8 cellular contexts compared by ENCODE assay signal in the genomic region with DNA sequence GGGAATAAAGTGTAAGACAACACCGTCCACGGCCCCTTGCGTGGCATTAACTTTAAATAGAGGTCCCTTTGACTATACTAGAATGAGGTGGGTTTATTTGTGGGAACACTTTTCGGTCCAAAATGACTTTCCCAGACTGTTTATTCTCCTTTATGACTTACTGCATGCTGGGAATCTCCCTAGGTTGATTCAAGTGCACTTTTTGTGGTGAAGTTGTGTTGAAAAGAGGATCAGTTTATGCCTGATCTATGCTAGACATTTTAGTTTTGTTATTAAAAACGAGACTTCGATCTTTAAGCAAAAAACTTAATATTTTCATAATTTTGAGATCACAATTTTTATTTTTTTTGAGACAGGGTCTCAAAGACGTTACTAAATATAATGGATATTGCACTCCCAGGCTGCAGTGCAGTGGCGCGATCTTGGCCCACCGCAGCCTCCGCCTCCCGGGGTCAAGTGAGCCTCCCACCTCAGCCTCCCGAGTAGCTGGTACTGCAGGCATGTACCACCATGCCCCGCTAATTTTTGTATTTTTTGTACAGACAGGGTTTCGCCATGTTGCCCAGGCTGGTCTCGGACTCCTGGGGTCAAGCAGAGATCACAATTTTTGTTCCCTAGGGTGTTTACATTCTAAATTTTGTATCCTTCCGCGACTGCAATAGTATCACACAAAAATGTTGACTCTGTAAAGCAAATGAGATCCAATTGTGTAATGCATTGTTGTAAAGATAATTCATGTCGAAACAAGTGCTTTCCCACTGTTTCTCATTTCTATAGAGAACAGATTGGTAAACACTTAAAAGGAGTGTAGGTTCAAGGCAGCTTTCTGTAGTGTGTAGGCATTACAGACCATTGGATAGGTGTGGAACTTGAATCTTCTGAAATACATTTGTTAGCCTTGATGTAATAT. TPM values are rescaled to one million over a fixed set of nuclear protein-coding genes. Genes with fewer than 3 reads are reported as not detected.
DNase-seq lines count a peak whose midpoint lies in the region; ATAC-seq, FAIRE-seq and TF ChIP-seq lines count a peak whose summit lies in the region.

No MANE protein-coding gene starts in this region.

- CTCF ChIA-PET in Caco-2 (lab: Charles Lee) = no interaction called here

- no peak for ATAC-seq in HG03571 (IDR thresholded peaks at IDR 0.05; ENCODE audit: unreplicated experiment)

- H3K27ac Mint-ChIP-seq in Caco-2 (ENCODE audit: unreplicated experiment) (peak overlapping the region; percentile 99), neural crest cell (ENCODE audit: unreplicated experiment) (peak overlapping the region; percentile 99)

- no peak for DNase-seq in Caco-2
- peak; percentile 8 for DNase-seq in NCI-H226
- DNase-seq in dorsolateral prefrontal cortex = no peak
- DNase-seq in neural crest cell (ENCODE audit: low read depth, low spot score) = no peak
- no peak for DNase-seq in urothelium cell line (ENCODE audit: low spot score)
- DNase-seq in AG08396 (ENCODE audit: low spot score) = no peak
- DNase-seq in NCI-H774 (lab: John Stamatoyannopoulos, UW) = no peak

- no peaks in the 10 kb centered on the region for H3K36me3 ChIP-seq in Caco-2 (ENCODE audit: control insufficient read depth, insufficient read depth, low read length)

- no peak for FAIRE-seq in urothelium cell line (lab: Jason Lieb, UNC)

- H3K27ac ChIP-seq in dorsolateral prefrontal cortex = peak overlapping the region; percentile 31 to 99 (median 94)

- no peak for TF ChIP-seq CTCF in Caco-2 (IDR thresholded peaks at IDR 0.05; ENCODE audit: insufficient read depth in 1 of 2, low read depth in 1 of 2, low read length in 1 of 2, severe bottlenecking in 1 of 2, unreplicated experiment in 1 of 2)
- no peak for TF ChIP-seq CTCF in dorsolateral prefrontal cortex (IDR thresholded peaks at IDR 0.05 in 54 of 56, conservative IDR thresholded peaks at IDR 0.05 in 2 of 56; ENCODE audit: low read depth in 1 of 56, partially characterized antibody in 56 of 56)
- no peak for TF ChIP-seq CTCF in neural crest cell (conservative IDR thresholded peaks at IDR 0.05)

- no peaks in the 10 kb centered on the region for H3K27me3 ChIP-seq in Caco-2 (replicated peaks; ENCODE audit: control insufficient read depth, insufficient read depth, low read length)
- H3K27me3 ChIP-seq in dorsolateral prefrontal cortex = no peaks in the 10 kb centered on the region

- POLR2A ChIA-PET in Caco-2 (lab: Charles Lee) = interaction anchor here (0.5 kb wide), 1 partner anchor 128 kb away, joined by 4 read pairs; no protein-coding TSS in a partner anchor

- no peaks in the 10 kb centered on the region for H3K27me3 Mint-ChIP-seq in Caco-2 (ENCODE audit: insufficient read depth, unreplicated experiment)
- H3K27me3 Mint-ChIP-seq in neural crest cell (ENCODE audit: low read depth) = no peaks in the 10 kb centered on the region

- H3K4me1 ChIP-seq in Caco-2 = peaks cover 5% of the 10 kb centered on the region; the same call in 1 of the 2 replicates

- H3K4me3 ChIP-seq in Caco-2 (ENCODE audit: low read depth, low read length) (peak overlapping the region; percentile 69), dorsolateral prefrontal cortex (peak overlapping the region; percentile 45 to 95 (median 87))

- intact Hi-C loops in Caco-2 (cut with micrococcal nuclease; ENCODE audit: unreplicated experiment) (no loop called here), dorsolateral prefrontal cortex (cut with DNase I) (loop anchor here (2.0 kb wide), 1 partner anchor 29 kb away; no protein-coding TSS in a partner anchor)

- peak overlapping the region; percentile 98 for H3K4me3 Mint-ChIP-seq in Caco-2 (ENCODE audit: unreplicated experiment)
- H3K4me3 Mint-ChIP-seq in neural crest cell = peak overlapping the region; percentile 96

- H3K36me3 Mint-ChIP-seq in Caco-2 (ENCODE audit: insufficient read depth, unreplicated experiment) (peaks cover 62% of the 10 kb centered on the region), neural crest cell (ENCODE audit: low read depth) (peaks cover 6% of the 10 kb centered on the region)

- TSS peak; percentile 39 for BruUV-seq in Caco-2 (replicated peaks; lab: Mats Ljungman, UMichigan)

- H3K9me3 Mint-ChIP-seq in Caco-2 (ENCODE audit: unreplicated experiment) = no peaks in the 10 kb centered on the region
- no peaks in the 10 kb centered on the region for H3K9me3 Mint-ChIP-seq in neural crest cell

- peaks cover 7% of the 10 kb centered on the region for H3K4me1 Mint-ChIP-seq in Caco-2 (ENCODE audit: low read depth, unreplicated experiment)
- H3K4me1 Mint-ChIP-seq in neural crest cell = peaks cover 29% of the 10 kb centered on the region

- H3K9me3 ChIP-seq in Caco-2 = no peaks in the 10 kb centered on the region

RNA-seq across cellular contexts. Expression of gene CDC42, which starts 1.6 kb away (rescaled TPM):
- total RNA-seq in Caco-2 (2022) = 240 and 251 TPM in 2 replicates
- 100 to 1,000 TPM in 116 of 120 experiments, 10 to 100 TPM in 4; 71.6 to 204 (median 149) TPM for total RNA-seq in dorsolateral prefrontal cortex
- 192 and 198 TPM in 2 replicates for total RNA-seq in neural crest cell

RNA-seq across cellular contexts. Expression of gene CELA3A, which starts 52.7 kb away (rescaled TPM):
- total RNA-seq in Caco-2 (2022) (not detected in 2 replicates), dorsolateral prefrontal cortex (not detected), neural crest cell (not detected in 2 replicates)
